ENCODE assay signal across 8 cellular contexts in the genomic region with DNA sequence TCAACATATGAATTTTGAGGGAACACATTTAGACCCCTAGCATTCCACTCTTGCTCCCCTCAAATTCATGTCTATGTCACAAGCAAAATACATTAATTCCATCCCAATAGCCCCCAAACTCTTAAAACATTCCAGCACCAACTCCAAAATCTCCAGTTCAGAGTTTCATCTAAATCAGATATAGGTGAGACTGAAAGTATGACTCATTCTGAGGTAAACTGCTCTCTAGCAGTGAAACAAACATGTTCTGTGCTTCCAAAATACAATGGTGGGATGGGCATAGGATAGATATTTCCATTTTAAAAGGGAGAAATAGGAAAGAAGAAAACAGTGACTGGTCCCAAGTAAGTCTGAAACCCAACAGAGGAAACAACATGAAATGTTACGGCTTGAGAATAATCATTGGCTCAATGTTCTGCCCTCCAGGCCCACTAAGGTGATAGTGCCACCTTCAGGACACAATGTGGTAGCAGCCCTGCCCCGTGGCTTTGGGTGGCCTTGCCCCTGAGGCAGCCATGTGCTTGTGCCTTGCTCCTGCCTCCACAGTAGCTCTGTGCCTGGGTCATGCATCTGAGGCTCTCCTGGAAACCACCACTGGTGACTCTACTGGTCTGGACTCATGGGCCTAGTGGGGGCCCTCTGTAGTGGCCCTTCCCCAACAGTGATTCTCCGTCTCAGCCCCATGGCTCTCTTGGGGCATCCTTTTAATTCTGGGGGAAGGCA. TPM values are rescaled to one million over a fixed set of nuclear protein-coding genes. Genes with fewer than 3 reads are reported as not detected.
DNase-seq lines count a peak whose midpoint lies in the region; ATAC-seq and TF ChIP-seq lines count a peak whose summit lies in the region.

No MANE protein-coding gene starts in this region.

- no peak for TF ChIP-seq POLR2A in esophagus squamous epithelium (IDR thresholded peaks at IDR 0.05)

- H3K4me1 ChIP-seq in esophagus squamous epithelium: peaks cover 20 to 56% (median 31%) of the 10 kb centered on the region in 3 donors

- H3K4me3 ChIP-seq in GM06990 (replicated peaks; ENCODE audit: low read depth, low read length) (no peak overlapping the region), esophagus squamous epithelium (no peak overlapping the region), skin epidermis (no peak overlapping the region)

- H3K27ac ChIP-seq in esophagus squamous epithelium (peak overlapping the region; percentile 81 to 90 (median 84)), skin epidermis (peak overlapping the region in 17 of 21 experiments; percentile 4 to 80 (median 49))

- ATAC-seq in HG02678 (IDR thresholded peaks at IDR 0.05; ENCODE audit: unreplicated experiment) (peak; percentile 41), HG02623 (IDR thresholded peaks at IDR 0.05; ENCODE audit: unreplicated experiment) (no peak)

- no peaks in the 10 kb centered on the region for H3K9me3 ChIP-seq in esophagus squamous epithelium

- TF ChIP-seq CTCF in GM06990 (IDR thresholded peaks at IDR 0.05; ENCODE audit: insufficient read depth, low read length, poor library complexity, severe bottlenecking) (peak; percentile 81), esophagus squamous epithelium (IDR thresholded peaks at IDR 0.05) (peak in 5 of 6 experiments; percentile 44 to 86 (median 66))

- H3K36me3 ChIP-seq in GM06990 (ENCODE audit: control insufficient read depth, insufficient read depth, low read length): peaks cover 7% of the 10 kb centered on the region
- peaks cover 0 to 22% (median 8%) of the 10 kb centered on the region in 3 donors for H3K36me3 ChIP-seq in esophagus squamous epithelium

- intact Hi-C loops in esophagus squamous epithelium (cut with DNase I): no loop called here

- no peaks in the 10 kb centered on the region for H3K27me3 ChIP-seq in GM06990 (replicated peaks; ENCODE audit: control insufficient read depth, insufficient read depth, low read length)
- H3K27me3 ChIP-seq in esophagus squamous epithelium: no peaks in the 10 kb centered on the region

- 46 to 63% methylated on average over 3 of the region's 3 CpGs for WGBS in esophagus squamous epithelium, 2 donors

- DNase-seq in GM06990 (ENCODE audit: extremely low read depth, insufficient read length) (no peak), SW480 (ENCODE audit: low spot score) (peak; percentile 33), esophagus squamous epithelium (lab: John Stamatoyannopoulos, UW) (no peak), NCI-H345 (lab: John Stamatoyannopoulos, UW) (no peak), NCI-H187 (lab: John Stamatoyannopoulos, UW) (no peak)

RNA-seq across cellular contexts. Expression of gene IPPK, which starts 36.4 kb away (rescaled TPM):
- total RNA-seq in esophagus squamous epithelium: 10 to 100 TPM; 41.8 to 86.9 (median 46.1) TPM

RNA-seq across cellular contexts. Expression of gene BICD2, which starts 58.3 kb away (rescaled TPM):
- 100 to 1,000 TPM in 1 of 4 donors, 10 to 100 TPM in 3; 81.7 to 116 (median 91.1) TPM for total RNA-seq in esophagus squamous epithelium
